Comparison of ENCODE assay signal across 21 cellular contexts in genomic region chr3:191531434-191531833, GRCh38.
DNase-seq lines count a peak whose midpoint lies in the region; ATAC-seq, FAIRE-seq and TF ChIP-seq lines count a peak whose summit lies in the region.
"Had no signal": no experiment of that assay in that cellular context is flagged by ENCODE, and none has a peak within 500 bp of the region (broad histone marks: within the 10 kb centered on the region; RNA-seq: fewer than 3 reads in every experiment).

No MANE protein-coding gene starts in this region.

- H3K9ac ChIP-seq in astrocyte (ENCODE audit: low read length): no peak overlapping the region
- H3K9ac ChIP-seq: BLaER1, GM23248 had no signal

- intact Hi-C loops in Right ventricle myocardium inferior (cut with DNase I): no loop called here

- no peaks in the 10 kb centered on the region for H3K36me3 ChIP-seq in astrocyte (ENCODE audit: insufficient read depth, low read length)
- H3K36me3 ChIP-seq: BLaER1 had no signal

- H3K4me3 ChIP-seq in astrocyte (ENCODE audit: insufficient read depth, low read depth, low read length): no peak overlapping the region
- H3K4me3 ChIP-seq: BLaER1, GM23248 had no signal

- ATAC-seq in Right ventricle myocardium inferior (no peak), GM19467 (IDR thresholded peaks at IDR 0.05; ENCODE audit: unreplicated experiment) (no peak)
- ATAC-seq: CD8-positive, alpha-beta T cell; HCT116 had no signal

- no peak overlapping the region for H3K4me3 Mint-ChIP-seq in astrocyte (ENCODE audit: unreplicated experiment)
- H3K4me3 Mint-ChIP-seq: B cell; CD4-positive, CD25-positive, alpha-beta regulatory T cell; CD8-positive, alpha-beta T cell; H9 had no signal

- no peak overlapping the region for H2AFZ ChIP-seq in astrocyte (ENCODE audit: low read depth, low read length)
- H2AFZ ChIP-seq: GM23248 had no signal

- H3K27ac Mint-ChIP-seq in astrocyte (ENCODE audit: unreplicated experiment): no peak overlapping the region
- H3K27ac Mint-ChIP-seq: B cell; CD4-positive, CD25-positive, alpha-beta regulatory T cell; CD8-positive, alpha-beta T cell; H9 had no signal

- H4K20me1 ChIP-seq in astrocyte (ENCODE audit: insufficient read depth, low read length): no peaks in the 10 kb centered on the region
- H4K20me1 ChIP-seq: BLaER1 had no signal

- no peak overlapping the region for H3K27ac ChIP-seq in astrocyte (ENCODE audit: low read depth, low read length)
- H3K27ac ChIP-seq: 22Rv1, BLaER1, C4-2B, GM23248 had no signal

- no peaks in the 10 kb centered on the region for H3K4me1 ChIP-seq in astrocyte (ENCODE audit: insufficient read depth, low read length)
- H3K4me1 ChIP-seq: BLaER1, Caco-2 had no signal

- TF ChIP-seq CTCF in astrocyte (IDR thresholded peaks at IDR 0.05; ENCODE audit: insufficient read depth, low read depth, low read length): no peak

- no peaks in the 10 kb centered on the region for H3K4me1 Mint-ChIP-seq in astrocyte (ENCODE audit: low read depth, unreplicated experiment)
- H3K4me1 Mint-ChIP-seq: B cell; CD4-positive, CD25-positive, alpha-beta regulatory T cell; H9 had no signal

- H3K4me2 ChIP-seq in astrocyte (ENCODE audit: low read length): no peak overlapping the region
- H3K4me2 ChIP-seq: BLaER1 had no signal

- no peak for FAIRE-seq in astrocyte (lab: Jason Lieb, UNC)
- FAIRE-seq: A204.1, GM12891, GM18507 had no signal

- no peaks in the 10 kb centered on the region for H3K27me3 Mint-ChIP-seq in astrocyte (ENCODE audit: low read depth, unreplicated experiment)
- H3K27me3 Mint-ChIP-seq: B cell; CD4-positive, CD25-positive, alpha-beta regulatory T cell had no signal

- H3K27me3 ChIP-seq in astrocyte (ENCODE audit: insufficient read depth, low read length): no peaks in the 10 kb centered on the region
- H3K27me3 ChIP-seq: BLaER1 had no signal

- H3K9me3 Mint-ChIP-seq in astrocyte (ENCODE audit: unreplicated experiment): peaks cover under 1% of the 10 kb centered on the region
- H3K9me3 Mint-ChIP-seq: CD8-positive, alpha-beta T cell; H9 had no signal

- DNase-seq in EL (peak; percentile 6), NCI-H226 (peak; percentile 58), astrocyte (ENCODE audit: low read depth) (peak; percentile 1), nucleus accumbens (lab: John Stamatoyannopoulos, UW) (no peak), Right ventricle myocardium inferior (ENCODE audit: missing footprints) (no peak)
- DNase-seq: Caco-2; CD4-positive, CD25-positive, alpha-beta regulatory T cell; CD8-positive, alpha-beta T cell; DMS153; GF-D8; GM23248; H9 had no signal

- no peaks in the 10 kb centered on the region for H3K79me2 ChIP-seq in astrocyte (ENCODE audit: insufficient read depth, low read length)

- no peaks in the 10 kb centered on the region for H3K9me3 ChIP-seq in astrocyte (ENCODE audit: insufficient read depth, low read depth, low read length)
- H3K9me3 ChIP-seq: BLaER1, Caco-2 had no signal

- H3K36me3 Mint-ChIP-seq in astrocyte (ENCODE audit: low read depth, unreplicated experiment): no peaks in the 10 kb centered on the region
- H3K36me3 Mint-ChIP-seq: CD4-positive, CD25-positive, alpha-beta regulatory T cell; CD8-positive, alpha-beta T cell had no signal

Comparison
In these comparisons a context has a peak if more than half of its experiments do, and no peak if none do; other contexts are left out.
1. DNase-seq: peak in EL (single experiment), NCI-H226 (single experiment) and astrocyte (single experiment); none in nucleus accumbens (0 of 56) and Right ventricle myocardium inferior (single experiment).